Comparison of ENCODE assay signal across 16 cellular contexts in genomic region chr4:3290889-3291321, GRCh38. TPM values are rescaled to one million over a fixed set of nuclear protein-coding genes. Genes with fewer than 3 reads are reported as not detected.
DNase-seq lines count a peak whose midpoint lies in the region; ATAC-seq and TF ChIP-seq lines count a peak whose summit lies in the region.
"Had no signal": no experiment of that assay in that cellular context is flagged by ENCODE, and none has a peak within 500 bp of the region (broad histone marks: within the 10 kb centered on the region; RNA-seq: fewer than 3 reads in every experiment).

No MANE protein-coding gene starts in this region.

- H3K27me3 Mint-ChIP-seq in activated CD4-positive, alpha-beta memory T cell treated with anti-CD3 and anti-CD28 coated beads, Interleukin-2, amount 10 ng/mL, durations not matched to agents 7 days and 5 days: peaks cover 40% of the 10 kb centered on the region
- H3K27me3 Mint-ChIP-seq in activated CD4-positive, alpha-beta memory T cell treated with anti-CD3 and anti-CD28 coated beads for 36 hours: peaks cover 14% of the 10 kb centered on the region
- H3K27me3 Mint-ChIP-seq in immature natural killer cell (ENCODE audit: low read depth in 3 of 3): peaks cover 5 to 10% (median 7%) of the 10 kb centered on the region in 3 donors

- TF ChIP-seq CTCF in LNCaP clone FGC (IDR thresholded peaks at IDR 0.05; ENCODE audit: control insufficient read depth, extremely low read depth, insufficient read depth): no peak

- H3K36me3 Mint-ChIP-seq in activated CD4-positive, alpha-beta memory T cell treated with anti-CD3 and anti-CD28 coated beads, Interleukin-2, amount 10 ng/mL, durations not matched to agents 7 days and 5 days (ENCODE audit: low read depth): no peaks in the 10 kb centered on the region
- no peaks in the 10 kb centered on the region for H3K36me3 Mint-ChIP-seq in activated CD4-positive, alpha-beta memory T cell treated with anti-CD3 and anti-CD28 coated beads for 36 hours
- H3K36me3 Mint-ChIP-seq in immature natural killer cell: no peaks in the 10 kb centered on the region
- H3K36me3 Mint-ChIP-seq: stimulated activated naive B cell treated with anti-CD40 and anti-IgM and Interleukin-4, amounts not matched to agents 10 μg/mL and 1 μg/mL and 100 μg/mL, for 72 hours had no signal

- no peak overlapping the region for H3K27ac Mint-ChIP-seq in activated CD4-positive, alpha-beta memory T cell treated with anti-CD3 and anti-CD28 coated beads, Interleukin-2, amount 10 ng/mL, durations not matched to agents 7 days and 5 days
- no peak overlapping the region for H3K27ac Mint-ChIP-seq in activated CD4-positive, alpha-beta memory T cell treated with anti-CD3 and anti-CD28 coated beads for 36 hours
- no peak overlapping the region for H3K27ac Mint-ChIP-seq in immature natural killer cell

- H3K4me1 Mint-ChIP-seq in activated CD4-positive, alpha-beta memory T cell treated with anti-CD3 and anti-CD28 coated beads, Interleukin-2, amount 10 ng/mL, durations not matched to agents 7 days and 5 days: peaks cover 12% of the 10 kb centered on the region
- peaks cover 12% of the 10 kb centered on the region for H3K4me1 Mint-ChIP-seq in activated CD4-positive, alpha-beta memory T cell treated with anti-CD3 and anti-CD28 coated beads for 36 hours (ENCODE audit: low read depth)
- H3K4me1 Mint-ChIP-seq in immature natural killer cell: peaks cover 14 to 15% of the 10 kb centered on the region in 2 donors

- intact Hi-C loops in activated CD4-positive, alpha-beta memory T cell treated with anti-CD3 and anti-CD28 coated beads for 36 hours (cut with micrococcal nuclease): no loop called here

- peak overlapping the region; percentile 93 for H3K27ac ChIP-seq in skeletal muscle tissue (ENCODE audit: low read depth, low read length)
- H3K27ac ChIP-seq: brain microvascular endothelial cell had no signal

- peaks cover 0 to 24% (median 4%) of the 10 kb centered on the region in 3 donors for H3K27me3 ChIP-seq in skeletal muscle tissue (ENCODE audit: control insufficient read depth in 3 of 3, insufficient read depth in 3 of 3, low read length in 3 of 3)

- peaks cover 37 to 66% (median 45%) of the 10 kb centered on the region in 3 donors for H3K4me1 ChIP-seq in skeletal muscle tissue (ENCODE audit: control insufficient read depth in 3 of 3, insufficient read depth in 3 of 3, low read length in 3 of 3)

- POLR2A ChIA-PET in activated CD4-positive, alpha-beta memory T cell treated with anti-CD3 and anti-CD28 coated beads, Interleukin-2, amount 10 ng/mL, durations not matched to agents 7 days and 5 days (lab: Charles Lee): no interaction called here
- POLR2A ChIA-PET in activated CD4-positive, alpha-beta memory T cell treated with anti-CD3 and anti-CD28 coated beads for 36 hours (lab: Charles Lee): interaction anchor here (1.3 kb wide), 1 partner anchor 27 kb away, joined by 3 read pairs; no protein-coding TSS in a partner anchor

- no peaks in the 10 kb centered on the region for H3K36me3 ChIP-seq in skeletal muscle tissue (ENCODE audit: control insufficient read depth in 3 of 3, insufficient read depth in 3 of 3, low read length in 3 of 3)
- H3K36me3 ChIP-seq: brain microvascular endothelial cell had no signal

- H3K4me3 ChIP-seq in LNCaP clone FGC (ENCODE audit: low read depth, low read length) (peak overlapping the region; percentile 76), skeletal muscle tissue (ENCODE audit: low read length in 3 of 3) (peak overlapping the region in 1 of 3 donors; percentile 40)

- CTCF ChIA-PET in activated CD4-positive, alpha-beta memory T cell treated with anti-CD3 and anti-CD28 coated beads, Interleukin-2, amount 10 ng/mL, durations not matched to agents 7 days and 5 days (lab: Charles Lee): interaction anchor here (0.6 kb wide), 1 partner anchor 111 kb away, joined by 6 read pairs; no protein-coding TSS in a partner anchor
- CTCF ChIA-PET in activated CD4-positive, alpha-beta memory T cell treated with anti-CD3 and anti-CD28 coated beads for 36 hours (lab: Charles Lee): interaction anchor here (0.8 kb wide), 2 partner anchors 132 to 184 kb away, joined by 3 read pairs; no protein-coding TSS in a partner anchor

- no peaks in the 10 kb centered on the region for H3K9me3 Mint-ChIP-seq in activated CD4-positive, alpha-beta memory T cell treated with anti-CD3 and anti-CD28 coated beads, Interleukin-2, amount 10 ng/mL, durations not matched to agents 7 days and 5 days
- no peaks in the 10 kb centered on the region for H3K9me3 Mint-ChIP-seq in activated CD4-positive, alpha-beta memory T cell treated with anti-CD3 and anti-CD28 coated beads for 36 hours
- H3K9me3 Mint-ChIP-seq in immature natural killer cell: no peaks in the 10 kb centered on the region
- H3K9me3 Mint-ChIP-seq: stimulated activated naive B cell treated with anti-CD40 and anti-IgM and Interleukin-4, amounts not matched to agents 10 μg/mL and 1 μg/mL and 100 μg/mL, for 72 hours; T-helper 2 cell treated with Interferon-gamma antibody and Interleukin-4, amounts not matched to agents 5 μg/mL and 100 μg/mL, for 36 hours had no signal

- DNase-seq in activated CD4-positive, alpha-beta memory T cell treated with anti-CD3 and anti-CD28 coated beads, Interleukin-2, amount 10 ng/mL, durations not matched to agents 7 days and 5 days: peak; percentile 14
- no peak for DNase-seq in activated CD4-positive, alpha-beta memory T cell treated with anti-CD3 and anti-CD28 coated beads for 36 hours
- DNase-seq in LNCaP clone FGC (ENCODE audit: low read depth): no peak
- DNase-seq in immature natural killer cell: no peak
- DNase-seq in effector CD4-positive, alpha-beta T cell: no peak
- DNase-seq in DMS 273 (lab: John Stamatoyannopoulos, UW; ENCODE audit: unreplicated experiment): no peak
- DNase-seq: activated naive CD4-positive, alpha-beta T cell treated with Interleukin-2 at 50 U/mL for 16 hours; brain microvascular endothelial cell; GM23248; KG1; NCI-H526 treated with DMSO at 0.1 percent for 48 hours; stimulated activated CD4-positive, alpha-beta T cell treated with anti-CD3 and anti-CD28 coated beads, Interleukin-4, amount 100 ng/mL, for 4 hours; stimulated activated naive B cell treated with anti-CD40 and anti-IgM and Interleukin-4, amounts not matched to agents 10 μg/mL and 1 μg/mL and 100 μg/mL, for 72 hours had no signal

- no peak overlapping the region for H3K4me3 Mint-ChIP-seq in activated CD4-positive, alpha-beta memory T cell treated with anti-CD3 and anti-CD28 coated beads, Interleukin-2, amount 10 ng/mL, durations not matched to agents 7 days and 5 days
- H3K4me3 Mint-ChIP-seq in activated CD4-positive, alpha-beta memory T cell treated with anti-CD3 and anti-CD28 coated beads for 36 hours: no peak overlapping the region
- H3K4me3 Mint-ChIP-seq in immature natural killer cell: peak overlapping the region in 4 of 5 donors; percentile 30 to 91 (median 54)

- H3K9me3 ChIP-seq in skeletal muscle tissue (ENCODE audit: control insufficient read depth in 3 of 3, low read length in 3 of 3): no peaks in the 10 kb centered on the region

- no peak for ATAC-seq in HG02981 (IDR thresholded peaks at IDR 0.05; ENCODE audit: unreplicated experiment)
- ATAC-seq: stimulated activated naive B cell treated with anti-CD40 and anti-IgM and Interleukin-4, amounts not matched to agents 10 μg/mL and 1 μg/mL and 100 μg/mL, for 72 hours had no signal

- H3K9ac ChIP-seq in skeletal muscle tissue (ENCODE audit: low read depth in 1 of 3, low read length in 3 of 3): peak overlapping the region in 2 of 3 donors; percentile 33 to 50

RNA-seq across cellular contexts. Expression of gene RGS12, which starts 1.9 kb away (rescaled TPM):
- 1 to 10 TPM; 7.4 to 7.5 TPM for total RNA-seq in activated CD4-positive, alpha-beta memory T cell treated with anti-CD3 and anti-CD28 coated beads, Interleukin-2, amount 10 ng/mL, durations not matched to agents 7 days and 5 days
- 1 to 10 TPM; 8.6 to 8.8 TPM for total RNA-seq in activated CD4-positive, alpha-beta memory T cell treated with anti-CD3 and anti-CD28 coated beads for 36 hours
- 1 to 10 TPM in 2 of 3 donors, not detected in 1; 2.5 to 2.7 TPM for polyA plus RNA-seq in immature natural killer cell
- 28.2 TPM for total RNA-seq in skeletal muscle tissue

RNA-seq across cellular contexts. Expression of gene MSANTD1, which starts 41.9 kb away (rescaled TPM):
- under 1 TPM; 0.60 to 0.65 TPM for total RNA-seq in activated CD4-positive, alpha-beta memory T cell treated with anti-CD3 and anti-CD28 coated beads, Interleukin-2, amount 10 ng/mL, durations not matched to agents 7 days and 5 days
- under 1 TPM; 0.39 to 0.45 TPM for total RNA-seq in activated CD4-positive, alpha-beta memory T cell treated with anti-CD3 and anti-CD28 coated beads for 36 hours
- polyA plus RNA-seq in immature natural killer cell: not detected
- 1.0 TPM for total RNA-seq in skeletal muscle tissue
- total RNA-seq: GM23248 had no signal
- polyA plus RNA-seq: GM23248 had no signal

Comparison
In these comparisons a context has a peak if more than half of its experiments do, and no peak if none do; other contexts are left out.
1. H3K4me3 Mint-ChIP-seq: peak in immature natural killer cell (4 of 5); none in activated CD4-positive, alpha-beta memory T cell treated with anti-CD3 and anti-CD28 coated beads, Interleukin-2, amount 10 ng/mL, durations not matched to agents 7 days and 5 days (single experiment) and activated CD4-positive, alpha-beta memory T cell treated with anti-CD3 and anti-CD28 coated beads for 36 hours (single experiment).